In genomic region chr11:62195945-62196344, GRCh38 we compare ENCODE assay signal across 20 cellular contexts. TPM values are rescaled to one million over a fixed set of nuclear protein-coding genes. Genes with fewer than 3 reads are reported as not detected.
DNase-seq lines count a peak whose midpoint lies in the region; ATAC-seq, FAIRE-seq and TF ChIP-seq lines count a peak whose summit lies in the region.
"Had no signal": no experiment of that assay in that cellular context is flagged by ENCODE, and none has a peak within 500 bp of the region (broad histone marks: within the 10 kb centered on the region; RNA-seq: fewer than 3 reads in every experiment).

No MANE protein-coding gene starts in this region.

- H3K79me2 ChIP-seq in neural progenitor cell (ENCODE audit: low read depth): no peaks in the 10 kb centered on the region

- no peaks in the 10 kb centered on the region for H4K20me1 ChIP-seq in neural progenitor cell (ENCODE audit: low read depth)

- peaks cover 6% of the 10 kb centered on the region for H3K4me1 ChIP-seq in neural progenitor cell
- H3K4me1 ChIP-seq: Peyer's patch had no signal

- H3K27me3 ChIP-seq in neural progenitor cell: no peaks in the 10 kb centered on the region
- H3K27me3 ChIP-seq: Peyer's patch had no signal

- no peak overlapping the region for H3K27ac ChIP-seq in neural progenitor cell
- H3K27ac ChIP-seq: Peyer's patch had no signal

- H3K36me3 Mint-ChIP-seq in neural progenitor cell: no peaks in the 10 kb centered on the region
- H3K36me3 Mint-ChIP-seq: CD4-positive, CD25-positive, alpha-beta regulatory T cell had no signal

- no peak for FAIRE-seq in H54 (lab: Jason Lieb, UNC)
- FAIRE-seq: GM19239 had no signal

- no peaks in the 10 kb centered on the region for H3K9me3 Mint-ChIP-seq in neural progenitor cell
- H3K9me3 Mint-ChIP-seq: T-helper 1 cell treated with Interleukin-12 subunit alpha and Interleukin-12 subunit beta and Interleukin-4 antibody, amounts not matched to agents 30 μg/mL and 1 μg/mL, for 36 hours had no signal

- no peaks in the 10 kb centered on the region for H3K9me3 ChIP-seq in neural progenitor cell (ENCODE audit: low read depth)
- H3K9me3 ChIP-seq: Peyer's patch had no signal

- peaks cover 10% of the 10 kb centered on the region for H3K27me3 Mint-ChIP-seq in neural progenitor cell (ENCODE audit: insufficient read depth, low read depth)

- TF ChIP-seq CTCF in WI38 (IDR thresholded peaks at IDR 0.05; ENCODE audit: low read depth, low read length): peak; percentile 12; the same call in 1 of the 2 replicates
- peak; percentile 14 for TF ChIP-seq CTCF in neural progenitor cell (IDR thresholded peaks at IDR 0.05)

- no peak overlapping the region for H3K4me3 Mint-ChIP-seq in neural progenitor cell
- H3K4me3 Mint-ChIP-seq: CD4-positive, CD25-positive, alpha-beta regulatory T cell; T-helper 1 cell treated with Interleukin-12 subunit alpha and Interleukin-12 subunit beta and Interleukin-4 antibody, amounts not matched to agents 30 μg/mL and 1 μg/mL, for 36 hours had no signal

- peaks cover 13% of the 10 kb centered on the region for H3K4me1 Mint-ChIP-seq in neural progenitor cell
- H3K4me1 Mint-ChIP-seq: CD4-positive, CD25-positive, alpha-beta regulatory T cell had no signal

- H2AFZ ChIP-seq in neural progenitor cell (replicated peaks): no peak overlapping the region

- no peak overlapping the region for H3K9ac ChIP-seq in neural progenitor cell

- H3K27ac Mint-ChIP-seq in neural progenitor cell: no peak overlapping the region
- H3K27ac Mint-ChIP-seq: CD4-positive, CD25-positive, alpha-beta regulatory T cell; T-helper 1 cell treated with Interleukin-12 subunit alpha and Interleukin-12 subunit beta and Interleukin-4 antibody, amounts not matched to agents 30 μg/mL and 1 μg/mL, for 36 hours had no signal

- DNase-seq in NCI-H2171 treated with DMSO at 0.1 percent for 48 hours (lab: John Stamatoyannopoulos, UW) (peak; percentile 53), NCI-H2171 (lab: John Stamatoyannopoulos, UW) (no peak), H54 (ENCODE audit: insufficient read length, low spot score) (peak; percentile 13), neural progenitor cell (ENCODE audit: low spot score) (peak; percentile 16), NOMO-1 treated with DMSO at 0.1 percent for 48 hours (lab: John Stamatoyannopoulos, UW; ENCODE audit: unreplicated experiment) (no peak), putamen (ENCODE audit: low spot score) (no peak)
- DNase-seq: CD4-positive, CD25-positive, alpha-beta regulatory T cell; IMR-90; NCI-H1048; NCI-H526; NK-92 treated with Interleukin-12 subunit alpha and Interleukin-12 subunit beta, amount 100 ng/mL, for 24 hours; Peyer's patch; SHP77 had no signal

- H3F3A ChIP-seq in neural progenitor cell (ENCODE audit: low read depth): no peaks in the 10 kb centered on the region

- H3K4me3 ChIP-seq in WI38 (ENCODE audit: low read depth, low read length) (no peak overlapping the region), neural progenitor cell (no peak overlapping the region)
- H3K4me3 ChIP-seq: Peyer's patch had no signal

- H3K36me3 ChIP-seq in neural progenitor cell: no peaks in the 10 kb centered on the region
- H3K36me3 ChIP-seq: Peyer's patch had no signal

- TF ChIP-seq POLR2A in H54 (IDR thresholded peaks at IDR 0.05; ENCODE audit: low read depth, low read length): no peak

- no peak overlapping the region for H3K4me2 ChIP-seq in neural progenitor cell

- ATAC-seq in HG02981 (IDR thresholded peaks at IDR 0.05; ENCODE audit: unreplicated experiment): no peak
- ATAC-seq: SK-N-SH treated with all-trans-retinoic acid at 6 μM for 48 hours had no signal

RNA-seq across cellular contexts. Expression of gene SCGB1D1, which starts 5.9 kb away (rescaled TPM):
- not detected in 2 replicates for total RNA-seq in neural progenitor cell (ENCODE audit: low replicate concordance)
- total RNA-seq: A172; CD4-positive, CD25-positive, alpha-beta regulatory T cell; HT-29; IMR-90; Peyer's patch had no signal

RNA-seq across cellular contexts. Expression of gene SCGB2A1, which starts 12.5 kb away (rescaled TPM):
- not detected in 2 replicates for total RNA-seq in neural progenitor cell (ENCODE audit: low replicate concordance)
- total RNA-seq: A172; CD4-positive, CD25-positive, alpha-beta regulatory T cell; HT-29; IMR-90 had no signal

RNA-seq across cellular contexts. Expression of gene SCGB1D2, which starts 46.1 kb away (rescaled TPM):
- total RNA-seq in neural progenitor cell (ENCODE audit: low replicate concordance): not detected in 2 replicates
- total RNA-seq: A172; CD4-positive, CD25-positive, alpha-beta regulatory T cell; HT-29; IMR-90; Peyer's patch had no signal

Comparison
In these comparisons a context has a peak if more than half of its experiments do, and no peak if none do; other contexts are left out.
1. DNase-seq: peak in NCI-H2171 treated with DMSO at 0.1 percent for 48 hours (single experiment), H54 (single experiment) and neural progenitor cell (single experiment); none in NCI-H2171 (single experiment), NOMO-1 treated with DMSO at 0.1 percent for 48 hours (single experiment) and putamen (single experiment).